19 cellular contexts compared by ENCODE assay signal in the genomic region with DNA sequence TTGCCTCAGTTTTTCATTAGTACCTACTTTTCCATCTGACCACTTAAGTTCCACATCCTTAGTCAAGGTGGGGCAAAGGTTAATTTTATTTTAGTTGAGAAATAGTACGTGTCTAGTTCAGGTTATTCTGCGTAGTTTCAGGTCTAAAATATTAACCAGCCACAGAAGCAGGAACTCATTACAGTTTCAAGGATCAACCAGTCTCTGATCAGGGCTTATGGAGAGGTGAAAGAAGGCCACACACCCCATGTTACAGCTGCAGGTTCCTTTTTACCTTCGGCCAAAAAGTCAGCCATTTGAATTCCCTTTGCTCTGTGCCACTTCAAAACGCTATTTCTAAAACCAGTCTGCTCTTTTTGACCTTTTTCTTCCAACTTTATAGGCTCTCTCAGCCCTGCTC.
"Had no signal": no experiment of that assay in that cellular context is flagged by ENCODE, and none has a peak within 500 bp of the region (broad histone marks: within the 10 kb centered on the region; RNA-seq: fewer than 3 reads in every experiment).

No MANE protein-coding gene starts in this region.

- H3K4me1 ChIP-seq: colonic mucosa, esophagus muscularis mucosa, foreskin keratinocyte, heart right ventricle, left lung, lower lobe of right lung had no signal

- H3K4me1 Mint-ChIP-seq: mesothelial cell of epicardium, naive B cell had no signal

- ATAC-seq: foreskin keratinocyte, heart right ventricle, left cardiac atrium, left lung, left ventricle myocardium superior, lower lobe of right lung, mucosa of descending colon had no signal

- H3K9me3 Mint-ChIP-seq: dendritic cell treated with granulocyte-macrophage colony-stimulating factor and Interleukin-4, amounts not matched to agents 40 ng/mL and 50 ng/mL, for 4 days; mesothelial cell of epicardium had no signal

- H3K27ac ChIP-seq: colonic mucosa, esophagus muscularis mucosa, foreskin keratinocyte, heart right ventricle, left lung, lower lobe of right lung had no signal

- H3K27ac Mint-ChIP-seq: dendritic cell treated with granulocyte-macrophage colony-stimulating factor and Interleukin-4, amounts not matched to agents 40 ng/mL and 50 ng/mL, for 4 days; mesothelial cell of epicardium had no signal

- H3K9me3 ChIP-seq: colonic mucosa, esophagus muscularis mucosa, heart right ventricle, left lung, lower lobe of right lung, mucosa of descending colon had no signal

- H3K4me3 Mint-ChIP-seq: dendritic cell treated with granulocyte-macrophage colony-stimulating factor and Interleukin-4, amounts not matched to agents 40 ng/mL and 50 ng/mL, for 4 days; mesothelial cell of epicardium; naive B cell had no signal

- H3K4me3 ChIP-seq: colonic mucosa, esophagus muscularis mucosa, heart right ventricle, left lung, lower lobe of right lung, mucosa of descending colon had no signal

- H3K27me3 ChIP-seq: colonic mucosa, esophagus muscularis mucosa, heart right ventricle, left lung had no signal

- H3K36me3 ChIP-seq: colonic mucosa, left lung, lower lobe of right lung had no signal

- H3K36me3 Mint-ChIP-seq: naive B cell had no signal

- DNase-seq: colonic mucosa; cortex of kidney; effector CD4-positive, alpha-beta T cell; effector memory CD4-positive, alpha-beta T cell; foreskin keratinocyte; glutamatergic neuron; head of caudate nucleus; heart right ventricle; hippocampal formation; left cardiac atrium; left lung; left ventricle myocardium superior; lower lobe of right lung; mesenchymal stem cell; mucosa of descending colon; naive B cell had no signal
